Comparison of ENCODE assay signal across 1 cellular context in genomic region chr17:50348522-50349240, GRCh38.
TF ChIP-seq lines count a peak whose summit lies in the region.

No MANE protein-coding gene starts in this region.

TF ChIP-seq in HCT116, 20 proteins besides CTCF, POLR2A, EP300 and RAD21 (continued from another document):
- TF ChIP-seq MAX (IDR thresholded peaks at IDR 0.05), result no peak
- TF ChIP-seq FOSL1 (IDR thresholded peaks at IDR 0.05; ENCODE audit: low read depth), result no peak
- TF ChIP-seq POLR2AphosphoS5 (IDR thresholded peaks at IDR 0.05; ENCODE audit: low read depth, low read length), result no peak
- TF ChIP-seq EGR1 (IDR thresholded peaks at IDR 0.05; ENCODE audit: low read depth), result no peak
- TF ChIP-seq JUND (IDR thresholded peaks at IDR 0.05), result no peak
- TF ChIP-seq CEBPB (IDR thresholded peaks at IDR 0.05; ENCODE audit: low read depth), result no peak
